8 cellular contexts compared by ENCODE assay signal in the genomic region with DNA sequence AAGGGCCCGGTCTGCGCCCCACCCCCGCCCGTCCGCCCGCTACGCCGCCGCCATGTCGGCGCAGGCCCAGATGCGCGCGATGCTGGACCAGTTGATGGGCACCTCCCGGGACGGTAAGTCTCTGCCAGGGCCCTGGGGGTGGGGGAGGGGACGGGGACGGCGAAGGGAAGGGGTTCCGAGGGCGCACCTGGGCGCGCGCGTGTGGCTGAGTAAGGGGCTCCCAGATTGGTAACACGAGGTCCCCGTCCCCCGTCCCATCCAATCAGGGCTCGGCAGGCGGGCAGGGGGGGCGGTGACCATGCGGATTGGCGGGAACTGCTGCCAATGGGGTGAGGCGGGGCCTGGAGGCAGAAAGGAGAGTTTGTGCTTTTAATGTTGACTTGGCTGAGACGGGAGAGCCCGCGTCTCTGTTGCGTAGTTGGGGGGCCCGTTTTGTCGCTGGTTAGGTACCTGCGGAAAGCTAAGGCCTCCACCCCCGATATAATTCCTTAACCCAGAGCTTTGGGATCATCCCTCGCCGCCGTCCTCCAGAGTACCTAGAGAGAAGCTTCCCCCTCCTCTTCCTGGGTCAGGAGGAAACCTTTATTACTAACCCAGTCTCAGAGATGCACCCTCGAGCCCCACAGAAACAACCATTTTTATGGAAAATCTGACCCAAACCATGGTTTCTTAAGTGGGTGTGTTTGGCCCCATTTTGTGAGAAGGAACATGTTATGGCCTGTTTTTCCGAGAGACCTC. TPM values are rescaled to one million over a fixed set of nuclear protein-coding genes. Genes with fewer than 3 reads are reported as not detected.
DNase-seq lines count a peak whose midpoint lies in the region; ATAC-seq and TF ChIP-seq lines count a peak whose summit lies in the region.

No MANE protein-coding gene starts in this region.

- H3K36me3 Mint-ChIP-seq in activated T-helper 2 cell treated with anti-CD3 and anti-CD28 coated beads, Interferon-gamma antibody, Interleukin-2, Interleukin-4, amounts not matched to agents 10 μg/mL and 5 μg/mL and 100 μg/mL, durations not matched to agents 14 hours and 24 hours and 36 hours (ENCODE audit: low read depth): peaks cover 49% of the 10 kb centered on the region
- H3K36me3 Mint-ChIP-seq in naive thymus-derived CD8-positive, alpha-beta T cell: peaks cover 0 to 20% (median 2%) of the 10 kb centered on the region in 3 donors
- peaks cover 18% of the 10 kb centered on the region for H3K36me3 Mint-ChIP-seq in stimulated activated memory B cell treated with anti-CD40 and anti-IgM and Interleukin-4, amounts not matched to agents 10 μg/mL and 1 μg/mL and 100 μg/mL, for 72 hours

- TF ChIP-seq CTCF in LNCaP clone FGC (IDR thresholded peaks at IDR 0.05; ENCODE audit: control insufficient read depth, extremely low read depth, insufficient read depth) (no peak), fibroblast of mammary gland (conservative IDR thresholded peaks at IDR 0.05; ENCODE audit: control insufficient read depth, insufficient read depth, low read depth, low read length) (no peak)

- POLR2A ChIA-PET in naive thymus-derived CD8-positive, alpha-beta T cell (lab: Charles Lee): interaction anchor here (0.5 to 2.9 kb wide), 16 partner anchors 10 to 870 kb away, joined by 3 to 78 read pairs (median 6); partner anchors contain the start of genes FMC1, KDM7A and PARP12

- DNase-seq in EL: peak; percentile 93
- peak; percentile 83 for DNase-seq in GOT3 (lab: John Stamatoyannopoulos, UW)
- DNase-seq in LNCaP clone FGC (ENCODE audit: low read depth): peak; percentile 90
- DNase-seq in RPMI7951 (ENCODE audit: low read depth): peak; percentile 91
- DNase-seq in activated T-helper 2 cell treated with anti-CD3 and anti-CD28 coated beads, Interferon-gamma antibody, Interleukin-2, Interleukin-4, amounts not matched to agents 10 μg/mL and 5 μg/mL and 100 μg/mL, durations not matched to agents 14 hours and 24 hours and 36 hours (ENCODE audit: low spot score): peak; percentile 97
- DNase-seq in fibroblast of mammary gland (ENCODE audit: low read depth): peak; percentile 88
- peak; percentile 95 to 99 (median 98) for DNase-seq in naive thymus-derived CD8-positive, alpha-beta T cell

- H3K4me1 Mint-ChIP-seq in activated T-helper 2 cell treated with anti-CD3 and anti-CD28 coated beads, Interferon-gamma antibody, Interleukin-2, Interleukin-4, amounts not matched to agents 10 μg/mL and 5 μg/mL and 100 μg/mL, durations not matched to agents 14 hours and 24 hours and 36 hours (ENCODE audit: low read depth): peaks cover 38% of the 10 kb centered on the region
- peaks cover 12 to 70% (median 50%) of the 10 kb centered on the region in 4 donors for H3K4me1 Mint-ChIP-seq in naive thymus-derived CD8-positive, alpha-beta T cell
- peaks cover 41% of the 10 kb centered on the region for H3K4me1 Mint-ChIP-seq in stimulated activated memory B cell treated with anti-CD40 and anti-IgM and Interleukin-4, amounts not matched to agents 10 μg/mL and 1 μg/mL and 100 μg/mL, for 72 hours

- H3K27me3 Mint-ChIP-seq in activated T-helper 2 cell treated with anti-CD3 and anti-CD28 coated beads, Interferon-gamma antibody, Interleukin-2, Interleukin-4, amounts not matched to agents 10 μg/mL and 5 μg/mL and 100 μg/mL, durations not matched to agents 14 hours and 24 hours and 36 hours (ENCODE audit: low read depth): no peaks in the 10 kb centered on the region
- no peaks in the 10 kb centered on the region for H3K27me3 Mint-ChIP-seq in naive thymus-derived CD8-positive, alpha-beta T cell
- no peaks in the 10 kb centered on the region for H3K27me3 Mint-ChIP-seq in stimulated activated memory B cell treated with anti-CD40 and anti-IgM and Interleukin-4, amounts not matched to agents 10 μg/mL and 1 μg/mL and 100 μg/mL, for 72 hours

- intact Hi-C loops in activated T-helper 2 cell treated with anti-CD3 and anti-CD28 coated beads, Interferon-gamma antibody, Interleukin-2, Interleukin-4, amounts not matched to agents 10 μg/mL and 5 μg/mL and 100 μg/mL, durations not matched to agents 14 hours and 24 hours and 36 hours (cut with micrococcal nuclease): no loop called here

- H3K4me3 ChIP-seq in LNCaP clone FGC (ENCODE audit: low read depth, low read length) (peak overlapping the region; percentile 93), fibroblast of mammary gland (ENCODE audit: control insufficient read depth, low read depth, low read length) (peak overlapping the region; percentile 78)

- H3K4me3 Mint-ChIP-seq in activated T-helper 2 cell treated with anti-CD3 and anti-CD28 coated beads, Interferon-gamma antibody, Interleukin-2, Interleukin-4, amounts not matched to agents 10 μg/mL and 5 μg/mL and 100 μg/mL, durations not matched to agents 14 hours and 24 hours and 36 hours (ENCODE audit: low read depth): peak overlapping the region; percentile 94
- peak overlapping the region; percentile 94 to 99 (median 98) for H3K4me3 Mint-ChIP-seq in naive thymus-derived CD8-positive, alpha-beta T cell
- peak overlapping the region; percentile 93 for H3K4me3 Mint-ChIP-seq in stimulated activated memory B cell treated with anti-CD40 and anti-IgM and Interleukin-4, amounts not matched to agents 10 μg/mL and 1 μg/mL and 100 μg/mL, for 72 hours

- no peaks in the 10 kb centered on the region for H3K9me3 Mint-ChIP-seq in activated T-helper 2 cell treated with anti-CD3 and anti-CD28 coated beads, Interferon-gamma antibody, Interleukin-2, Interleukin-4, amounts not matched to agents 10 μg/mL and 5 μg/mL and 100 μg/mL, durations not matched to agents 14 hours and 24 hours and 36 hours
- H3K9me3 Mint-ChIP-seq in naive thymus-derived CD8-positive, alpha-beta T cell: no peaks in the 10 kb centered on the region
- H3K9me3 Mint-ChIP-seq in stimulated activated memory B cell treated with anti-CD40 and anti-IgM and Interleukin-4, amounts not matched to agents 10 μg/mL and 1 μg/mL and 100 μg/mL, for 72 hours: no peaks in the 10 kb centered on the region

- H3K27ac Mint-ChIP-seq in activated T-helper 2 cell treated with anti-CD3 and anti-CD28 coated beads, Interferon-gamma antibody, Interleukin-2, Interleukin-4, amounts not matched to agents 10 μg/mL and 5 μg/mL and 100 μg/mL, durations not matched to agents 14 hours and 24 hours and 36 hours: peak overlapping the region; percentile 99
- H3K27ac Mint-ChIP-seq in naive thymus-derived CD8-positive, alpha-beta T cell: peak overlapping the region; percentile 91 to 100 (median 99)
- H3K27ac Mint-ChIP-seq in stimulated activated memory B cell treated with anti-CD40 and anti-IgM and Interleukin-4, amounts not matched to agents 10 μg/mL and 1 μg/mL and 100 μg/mL, for 72 hours: peak overlapping the region; percentile 95

- ATAC-seq in naive thymus-derived CD8-positive, alpha-beta T cell: peak; percentile 78
- peak; percentile 91 for ATAC-seq in stimulated activated memory B cell treated with anti-CD40 and anti-IgM and Interleukin-4, amounts not matched to agents 10 μg/mL and 1 μg/mL and 100 μg/mL, for 72 hours

RNA-seq across cellular contexts. Expression of gene LUC7L2, which starts 0.7 kb away (rescaled TPM):
- 46.6 and 49.1 TPM in 2 replicates for total RNA-seq in RPMI7951 (2014; rRNA removed; shearing (Covaris generic))
- total RNA-seq in activated T-helper 2 cell treated with anti-CD3 and anti-CD28 coated beads, Interferon-gamma antibody, Interleukin-2, Interleukin-4, amounts not matched to agents 10 μg/mL and 5 μg/mL and 100 μg/mL, durations not matched to agents 14 hours and 24 hours and 36 hours: 150 and 151 TPM in 2 replicates
- 100 to 1,000 TPM; 139 to 147 TPM for total RNA-seq in naive thymus-derived CD8-positive, alpha-beta T cell
- polyA plus RNA-seq in naive thymus-derived CD8-positive, alpha-beta T cell: 10 to 100 TPM; 51.6 to 80.6 (median 55.2) TPM

RNA-seq across cellular contexts. Expression of gene FMC1, which starts 19.2 kb away (rescaled TPM):
- 36.2 and 42.9 TPM in 2 replicates for total RNA-seq in RPMI7951 (2014; rRNA removed; shearing (Covaris generic))
- 7.2 and 7.5 TPM in 2 replicates for total RNA-seq in activated T-helper 2 cell treated with anti-CD3 and anti-CD28 coated beads, Interferon-gamma antibody, Interleukin-2, Interleukin-4, amounts not matched to agents 10 μg/mL and 5 μg/mL and 100 μg/mL, durations not matched to agents 14 hours and 24 hours and 36 hours
- 10 to 100 TPM; 11.5 to 12.0 TPM for total RNA-seq in naive thymus-derived CD8-positive, alpha-beta T cell
- 10 to 100 TPM; 45.3 to 62.1 (median 53.6) TPM for polyA plus RNA-seq in naive thymus-derived CD8-positive, alpha-beta T cell

Comparison
In these comparisons a context has a peak if more than half of its experiments do, and no peak if none do; other contexts are left out.
1. Peak in every context shown above with its lines: DNase-seq, ATAC-seq and H3K4me3 ChIP-seq.